Comparison of ENCODE assay signal across 8 cellular contexts in the genomic region with DNA sequence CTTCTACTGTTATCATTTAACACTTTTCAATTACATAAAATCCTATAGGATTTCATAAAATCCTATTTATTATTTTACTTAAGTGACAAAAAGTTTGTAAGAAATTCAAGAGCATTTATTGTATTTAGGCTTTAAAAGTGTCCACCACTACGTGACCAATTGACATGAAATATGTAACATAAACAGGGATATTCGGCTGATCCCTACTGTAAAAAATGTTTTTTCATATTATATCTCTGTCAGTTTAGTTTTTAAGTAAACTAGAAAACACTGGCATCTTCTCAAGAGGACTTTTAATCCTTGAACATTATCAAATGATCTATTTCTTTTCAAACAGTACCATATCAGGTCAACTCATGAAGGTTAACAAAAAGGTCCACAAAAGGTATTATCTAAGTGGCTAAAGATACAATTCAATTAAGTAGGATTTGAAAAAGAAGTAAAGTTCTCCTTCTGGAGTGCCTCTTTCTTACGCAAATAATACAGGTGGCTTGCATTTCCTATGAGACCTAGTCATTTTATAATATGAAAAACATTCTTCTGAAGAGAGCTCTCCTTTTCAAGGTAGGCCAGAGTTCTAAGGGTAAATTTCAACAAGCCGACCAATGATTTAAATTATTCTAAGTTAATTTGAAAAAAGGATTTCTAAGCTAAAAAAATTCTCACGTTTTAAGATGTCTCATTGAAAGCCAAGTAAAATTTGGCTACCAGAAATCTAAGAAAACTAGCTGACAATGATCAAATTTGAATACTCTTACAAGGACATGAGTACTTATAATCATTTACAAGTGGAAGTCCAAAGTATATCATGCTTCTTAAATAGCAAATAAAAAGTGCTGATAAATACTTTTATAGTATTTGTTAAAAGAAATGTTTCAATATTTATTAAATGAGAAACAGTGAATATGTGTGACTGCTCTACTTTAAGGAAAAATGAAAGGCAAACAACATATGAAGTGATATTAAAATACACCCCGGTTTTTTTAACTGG.
DNase-seq lines count a peak whose midpoint lies in the region; ATAC-seq and TF ChIP-seq lines count a peak whose summit lies in the region.

No MANE protein-coding gene starts in this region.

- peaks cover 8 to 46% (median 30%) of the 10 kb centered on the region in 12 donors for H3K4me1 ChIP-seq in heart left ventricle
- peaks cover 11% of the 10 kb centered on the region; the same call in 1 of the 2 replicates for H3K4me1 ChIP-seq in iPS-20b (ENCODE audit: insufficient read depth, low read length)
- peaks cover 24% of the 10 kb centered on the region for H3K4me1 ChIP-seq in testis
- H3K4me1 ChIP-seq in mucosa of descending colon (ENCODE audit: low read depth), result peaks cover 12% of the 10 kb centered on the region

- H3K9me3 Mint-ChIP-seq in activated T-helper 2 cell treated with anti-CD3 and anti-CD28 coated beads, Interferon-gamma antibody, Interleukin-2, Interleukin-4, amounts not matched to agents 10 μg/mL and 5 μg/mL and 100 μg/mL, durations not matched to agents 14 hours and 24 hours and 36 hours, result no peaks in the 10 kb centered on the region

- H3K27ac Mint-ChIP-seq in activated T-helper 2 cell treated with anti-CD3 and anti-CD28 coated beads, Interferon-gamma antibody, Interleukin-2, Interleukin-4, amounts not matched to agents 10 μg/mL and 5 μg/mL and 100 μg/mL, durations not matched to agents 14 hours and 24 hours and 36 hours, result peak overlapping the region; percentile 72

- TF ChIP-seq POLR2A in heart left ventricle (IDR thresholded peaks at IDR 0.05), result no peak
- no peak for TF ChIP-seq POLR2A in testis (IDR thresholded peaks at IDR 0.05)

- H3K27me3 ChIP-seq in heart left ventricle (no peaks in the 10 kb centered on the region), iPS-20b (ENCODE audit: insufficient read depth, low read length) (no peaks in the 10 kb centered on the region), testis (no peaks in the 10 kb centered on the region)

- TF ChIP-seq CTCF in heart left ventricle (IDR thresholded peaks at IDR 0.05) (no peak), testis (IDR thresholded peaks at IDR 0.05) (no peak), mucosa of descending colon (IDR thresholded peaks at IDR 0.05) (no peak)

- H3K9me3 ChIP-seq in heart left ventricle (no peaks in the 10 kb centered on the region), iPS-20b (ENCODE audit: insufficient read depth, low read depth, low read length) (no peaks in the 10 kb centered on the region), testis (no peaks in the 10 kb centered on the region), mucosa of descending colon (no peaks in the 10 kb centered on the region)

- peaks cover 15% of the 10 kb centered on the region for H3K36me3 Mint-ChIP-seq in activated T-helper 2 cell treated with anti-CD3 and anti-CD28 coated beads, Interferon-gamma antibody, Interleukin-2, Interleukin-4, amounts not matched to agents 10 μg/mL and 5 μg/mL and 100 μg/mL, durations not matched to agents 14 hours and 24 hours and 36 hours (ENCODE audit: low read depth)

- peak overlapping the region; percentile 100 for H3K9ac ChIP-seq in iPS-20b (ENCODE audit: low read depth, low read length)

- H3K4me3 Mint-ChIP-seq in activated T-helper 2 cell treated with anti-CD3 and anti-CD28 coated beads, Interferon-gamma antibody, Interleukin-2, Interleukin-4, amounts not matched to agents 10 μg/mL and 5 μg/mL and 100 μg/mL, durations not matched to agents 14 hours and 24 hours and 36 hours (ENCODE audit: low read depth), result peak overlapping the region; percentile 92

- H3K27me3 Mint-ChIP-seq in activated T-helper 2 cell treated with anti-CD3 and anti-CD28 coated beads, Interferon-gamma antibody, Interleukin-2, Interleukin-4, amounts not matched to agents 10 μg/mL and 5 μg/mL and 100 μg/mL, durations not matched to agents 14 hours and 24 hours and 36 hours (ENCODE audit: low read depth), result no peaks in the 10 kb centered on the region

- intact Hi-C loops in heart left ventricle (cut with DNase I), result loop anchor here in 9 of 10 donors (5.0 to 10.0 kb wide), 9 partner anchors 49 to 446 kb away; a partner anchor contains a TSS
- intact Hi-C loops in cardiac septum (cut with DNase I), result loop anchor here (2.0 to 5.0 kb wide), 4 partner anchors 52 to 446 kb away; a partner anchor contains a TSS
- intact Hi-C loops in activated T-helper 2 cell treated with anti-CD3 and anti-CD28 coated beads, Interferon-gamma antibody, Interleukin-2, Interleukin-4, amounts not matched to agents 10 μg/mL and 5 μg/mL and 100 μg/mL, durations not matched to agents 14 hours and 24 hours and 36 hours (cut with micrococcal nuclease), result loop anchor here (1.0 to 10.0 kb wide), 9 partner anchors 41 to 1369 kb away; a partner anchor contains a TSS
- intact Hi-C loops in testis (cut with DNase I; ENCODE audit: low total_unique reads), result no loop called here
- intact Hi-C loops in mucosa of descending colon (cut with DNase I, micrococcal nuclease), result no loop called here

- H3K4me3 ChIP-seq in heart left ventricle (peak overlapping the region in 11 of 12 donors; percentile 50 to 68 (median 58)), iPS-20b (ENCODE audit: low read length) (peak overlapping the region; percentile 89), testis (peak overlapping the region; percentile 43 to 56), mucosa of descending colon (no peak overlapping the region)

- DNase-seq in heart left ventricle, result no peak
- no peak for DNase-seq in cardiac septum (ENCODE audit: low spot score)
- DNase-seq in activated T-helper 2 cell treated with anti-CD3 and anti-CD28 coated beads, Interferon-gamma antibody, Interleukin-2, Interleukin-4, amounts not matched to agents 10 μg/mL and 5 μg/mL and 100 μg/mL, durations not matched to agents 14 hours and 24 hours and 36 hours (ENCODE audit: low spot score), result no peak
- no peak for DNase-seq in testis
- no peak for DNase-seq in mucosa of descending colon
- no peak for DNase-seq in middle frontal gyrus (ENCODE audit: extremely low spot score, low spot score)

- 1 to 2% (median 1%) methylated on average over 6 of the region's 6 CpGs for WGBS in heart left ventricle, 4 donors
- 21 to 34% methylated on average over 6 of the region's 6 CpGs for WGBS in testis, 2 donors

- peaks cover 0 to under 1% (median 0%) of the 10 kb centered on the region in 9 donors for H3K36me3 ChIP-seq in heart left ventricle
- peaks cover 8% of the 10 kb centered on the region for H3K36me3 ChIP-seq in iPS-20b (ENCODE audit: insufficient read depth, low read depth, low read length)
- H3K36me3 ChIP-seq in testis (ENCODE audit: low read depth, missing control alignments), result no peaks in the 10 kb centered on the region
- H3K36me3 ChIP-seq in mucosa of descending colon (ENCODE audit: low read depth), result no peaks in the 10 kb centered on the region

- peaks cover 29% of the 10 kb centered on the region for H3K4me1 Mint-ChIP-seq in activated T-helper 2 cell treated with anti-CD3 and anti-CD28 coated beads, Interferon-gamma antibody, Interleukin-2, Interleukin-4, amounts not matched to agents 10 μg/mL and 5 μg/mL and 100 μg/mL, durations not matched to agents 14 hours and 24 hours and 36 hours (ENCODE audit: low read depth)

- H3K27ac ChIP-seq in heart left ventricle, result peak overlapping the region; percentile 84 to 96 (median 88)
- peak overlapping the region; percentile 85 for H3K27ac ChIP-seq in iPS-20b (ENCODE audit: low read length)
- H3K27ac ChIP-seq in testis, result peak overlapping the region; percentile 78 to 89

- ATAC-seq in heart left ventricle (no peak), mucosa of descending colon (no peak), HG03139 (IDR thresholded peaks at IDR 0.05; ENCODE audit: unreplicated experiment) (no peak)

Comparison
In these comparisons a context has a peak if more than half of its experiments do, and no peak if none do; other contexts are left out.
1. intact Hi-C loops: an anchor here in heart left ventricle (5.0 to 10.0 kb wide), cardiac septum (2.0 to 5.0 kb wide) and activated T-helper 2 cell treated with anti-CD3 and anti-CD28 coated beads, Interferon-gamma antibody, Interleukin-2, Interleukin-4, amounts not matched to agents 10 μg/mL and 5 μg/mL and 100 μg/mL, durations not matched to agents 14 hours and 24 hours and 36 hours (1.0 to 10.0 kb wide); none called in testis and mucosa of descending colon.